Comparison of ENCODE assay signal across 8 cellular contexts in the genomic region with DNA sequence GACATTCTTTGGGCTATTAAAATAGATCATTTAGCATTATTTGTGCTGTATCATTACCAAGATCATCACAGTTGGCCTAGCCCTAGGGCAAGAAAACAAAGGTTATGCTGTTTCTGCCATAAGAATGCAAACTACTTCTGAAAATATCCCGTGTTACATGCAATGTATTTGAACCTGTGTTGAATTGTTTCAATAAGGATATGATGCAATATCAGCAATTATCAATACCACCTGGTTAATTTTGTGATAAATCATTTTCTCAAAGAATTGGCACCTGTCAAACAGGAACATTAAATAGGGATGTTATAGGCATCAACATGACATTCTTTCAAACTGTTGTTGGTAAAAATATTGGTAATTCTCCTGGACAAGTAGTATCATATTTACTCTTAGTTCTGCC.
"Had no signal": no experiment of that assay in that cellular context is flagged by ENCODE, and none has a peak within 500 bp of the region (broad histone marks: within the 10 kb centered on the region; RNA-seq: fewer than 3 reads in every experiment).

No MANE protein-coding gene starts in this region.

- DNase-seq: GM23248, GOT3, H9, HCEC 1CT, IMR-90, Karpas-422, KBM-7 had no signal

- H2AFZ ChIP-seq: GM23248 had no signal

- H3K4me3 Mint-ChIP-seq: H9 had no signal

- H3K4me2 ChIP-seq: KMS-11 had no signal

- H3K27ac Mint-ChIP-seq: H9 had no signal

- H3K27ac ChIP-seq: GM23248, KMS-11 had no signal

- H3K4me3 ChIP-seq: GM23248 had no signal

- H3K9me3 Mint-ChIP-seq: H9 had no signal

- H3K9ac ChIP-seq: GM23248, KMS-11 had no signal
